ENCODE assay signal across 22 cellular contexts in genomic region chr9:20217596-20217995, GRCh38.
DNase-seq lines count a peak whose midpoint lies in the region; ATAC-seq and TF ChIP-seq lines count a peak whose summit lies in the region.
"Had no signal": no experiment of that assay in that cellular context is flagged by ENCODE, and none has a peak within 500 bp of the region (broad histone marks: within the 10 kb centered on the region; RNA-seq: fewer than 3 reads in every experiment).

No MANE protein-coding gene starts in this region.

- no peak overlapping the region for H3K4me3 ChIP-seq in cardiac muscle cell
- no peak overlapping the region for H3K4me3 ChIP-seq in heart left ventricle
- H3K4me3 ChIP-seq: A549; BLaER1 treated with 17β-estradiol and CSF1 and Interleukin-3, amounts not matched to agents 10 nM and 100 nM; GM23248 had no signal

- no peaks in the 10 kb centered on the region for H3K9me3 Mint-ChIP-seq in stimulated activated memory B cell treated with anti-CD40 and anti-IgM and Interleukin-4, amounts not matched to agents 10 μg/mL and 1 μg/mL and 100 μg/mL, for 72 hours

- WGBS in heart left ventricle, 4 donors = 75 to 93% (median 86%) methylated on average over 3 of the region's 3 CpGs

- H3K27ac ChIP-seq in cardiac muscle cell (peak overlapping the region; percentile 89), heart left ventricle (no peak overlapping the region)
- H3K27ac ChIP-seq: A549; BLaER1 treated with 17β-estradiol and CSF1 and Interleukin-3, amounts not matched to agents 10 nM and 100 nM; GM23248 had no signal

- TF ChIP-seq CTCF in cardiac muscle cell (IDR thresholded peaks at IDR 0.05; ENCODE audit: low read depth, low read length) = no peak
- no peak for TF ChIP-seq CTCF in heart left ventricle (IDR thresholded peaks at IDR 0.05)

- H3K4me1 Mint-ChIP-seq in stimulated activated memory B cell treated with anti-CD40 and anti-IgM and Interleukin-4, amounts not matched to agents 10 μg/mL and 1 μg/mL and 100 μg/mL, for 72 hours = no peaks in the 10 kb centered on the region
- H3K4me1 Mint-ChIP-seq: CD14-positive monocyte had no signal

- no peak overlapping the region for H3K4me3 Mint-ChIP-seq in stimulated activated memory B cell treated with anti-CD40 and anti-IgM and Interleukin-4, amounts not matched to agents 10 μg/mL and 1 μg/mL and 100 μg/mL, for 72 hours
- H3K4me3 Mint-ChIP-seq: CD14-positive monocyte; CD4-positive, alpha-beta memory T cell had no signal

- no peak for DNase-seq in cardiac muscle cell (ENCODE audit: low read depth in 1 of 2, low spot score in 1 of 2)
- DNase-seq in heart left ventricle = no peak
- peak; percentile 26 for DNase-seq in fibroblast of gingiva (ENCODE audit: low read depth)
- DNase-seq in NCI-H1105 (lab: John Stamatoyannopoulos, UW) = no peak
- DNase-seq in inferior parietal cortex (ENCODE audit: extremely low spot score) = no peak
- DNase-seq: 8988T; ACHN; AML-193; BE2C; Calu3; CD4-positive, alpha-beta memory T cell; COR-L47; DMS53; DMS79 treated with DMSO at 0.1 percent for 48 hours; GF-D8; GM23248; H7; HCEC 1CT had no signal

- no peaks in the 10 kb centered on the region for H3K36me3 Mint-ChIP-seq in stimulated activated memory B cell treated with anti-CD40 and anti-IgM and Interleukin-4, amounts not matched to agents 10 μg/mL and 1 μg/mL and 100 μg/mL, for 72 hours
- H3K36me3 Mint-ChIP-seq: CD14-positive monocyte; CD4-positive, alpha-beta memory T cell had no signal

- intact Hi-C loops in heart left ventricle (cut with DNase I) = no loop called here

- H3K4me1 ChIP-seq in cardiac muscle cell (ENCODE audit: low read depth) (peaks cover 69% of the 10 kb centered on the region), heart left ventricle (no peaks in the 10 kb centered on the region)
- H3K4me1 ChIP-seq: A549; BE2C; BLaER1 treated with 17β-estradiol and CSF1 and Interleukin-3, amounts not matched to agents 10 nM and 100 nM had no signal

- H3K9me3 ChIP-seq in cardiac muscle cell (ENCODE audit: low read depth) (no peaks in the 10 kb centered on the region), heart left ventricle (no peaks in the 10 kb centered on the region)
- H3K9me3 ChIP-seq: A549; BE2C; BLaER1 treated with 17β-estradiol and CSF1 and Interleukin-3, amounts not matched to agents 10 nM and 100 nM had no signal

- H3K27me3 ChIP-seq in cardiac muscle cell (no peaks in the 10 kb centered on the region), heart left ventricle (no peaks in the 10 kb centered on the region)
- H3K27me3 ChIP-seq: BE2C; BLaER1 treated with 17β-estradiol and CSF1 and Interleukin-3, amounts not matched to agents 10 nM and 100 nM had no signal

- no peak overlapping the region for H3K27ac Mint-ChIP-seq in stimulated activated memory B cell treated with anti-CD40 and anti-IgM and Interleukin-4, amounts not matched to agents 10 μg/mL and 1 μg/mL and 100 μg/mL, for 72 hours
- H3K27ac Mint-ChIP-seq: CD14-positive monocyte; CD4-positive, alpha-beta memory T cell had no signal

- H3K27me3 Mint-ChIP-seq in stimulated activated memory B cell treated with anti-CD40 and anti-IgM and Interleukin-4, amounts not matched to agents 10 μg/mL and 1 μg/mL and 100 μg/mL, for 72 hours = peaks cover 25% of the 10 kb centered on the region

- H3K36me3 ChIP-seq in cardiac muscle cell = no peaks in the 10 kb centered on the region
- no peaks in the 10 kb centered on the region for H3K36me3 ChIP-seq in heart left ventricle
- H3K36me3 ChIP-seq: BE2C; BLaER1 treated with 17β-estradiol and CSF1 and Interleukin-3, amounts not matched to agents 10 nM and 100 nM had no signal

- TF ChIP-seq POLR2A in heart left ventricle (IDR thresholded peaks at IDR 0.05) = no peak

- ATAC-seq in heart left ventricle = no peak
- ATAC-seq in stimulated activated memory B cell treated with anti-CD40 and anti-IgM and Interleukin-4, amounts not matched to agents 10 μg/mL and 1 μg/mL and 100 μg/mL, for 72 hours = peak; percentile 10
- ATAC-seq: A549 had no signal
